In genomic region chr9:129620669-129621295, GRCh38 we compare ENCODE assay signal across 8 cellular contexts. TPM values are rescaled to one million over a fixed set of nuclear protein-coding genes. Genes with fewer than 3 reads are reported as not detected.
DNase-seq lines count a peak whose midpoint lies in the region; ATAC-seq, FAIRE-seq and TF ChIP-seq lines count a peak whose summit lies in the region.

TSS of gene C9orf50 (minus strand) at chr9:129621101. CDS start at chr9:129620574, 527 bp downstream.

- TF ChIP-seq EP300 in H1 (IDR thresholded peaks at IDR 0.05; ENCODE audit: borderline replicate concordance in 1 of 2, low read depth in 2 of 2, low read length in 2 of 2) = no peak

- peak within 1 kb of the TSS; percentile 72 to 76 for H3K4me2 ChIP-seq in H1 (ENCODE audit: insufficient read depth in 1 of 2, low read depth in 2 of 2, low read length in 2 of 2)

- H3K4me1 ChIP-seq in H1 (replicated peaks in 1 of 4; ENCODE audit: control insufficient read depth in 3 of 4, insufficient read depth in 4 of 4, low read length in 3 of 4) (peaks cover 0 to 7% (median 3%) of the 10 kb centered on the region in 4 experiments; a peak in 5 of 7 replicates), neuron (ENCODE audit: insufficient read depth, low read length) (no peaks in the 10 kb centered on the region)

- no peak within 1 kb of the TSS for H2AK5ac ChIP-seq in H1 (ENCODE audit: low read depth, low read length)

- 0 out of 2 replicates have a peak within 1 kb of the TSS, but pooled peaks have one; percentile 61 for H2BK15ac ChIP-seq in H1 (ENCODE audit: low read length)

- FAIRE-seq in H1 (lab: Jason Lieb, UNC) = no peak

- ATAC-seq in HG02840 (IDR thresholded peaks at IDR 0.05; ENCODE audit: low FRiP score, unreplicated experiment) (no peak), HG02610 (IDR thresholded peaks at IDR 0.05; ENCODE audit: unreplicated experiment) (no peak), GM18867 (IDR thresholded peaks at IDR 0.05; ENCODE audit: unreplicated experiment) (no peak), HG03520 (IDR thresholded peaks at IDR 0.05; ENCODE audit: unreplicated experiment) (no peak)

- H3K79me1 ChIP-seq in H1 (ENCODE audit: low read depth, low read length) = no peaks in the 10 kb centered on the region

- H3K36me3 ChIP-seq in H1 (ENCODE audit: control insufficient read depth in 2 of 4, insufficient read depth in 4 of 4, low read length in 3 of 4) (no peaks in the 10 kb centered on the region), neuron (ENCODE audit: insufficient read depth, low read length) (no peaks in the 10 kb centered on the region)

- no peak for DNase-seq in AG10803 (ENCODE audit: low read depth)
- DNase-seq in NCI-H1436 (lab: John Stamatoyannopoulos, UW) = peak; percentile 87
- no peak for DNase-seq in H1 (ENCODE audit: low read depth in 1 of 2, low spot score in 2 of 2)

- no peak within 1 kb of the TSS for H2BK120ac ChIP-seq in H1 (replicated peaks; ENCODE audit: low read depth, low read length)

- peak within 1 kb of the TSS in 1 of 4 experiments; percentile 64; a peak in 1 of 7 replicates for H3K9ac ChIP-seq in H1 (replicated peaks in 1 of 4; ENCODE audit: extremely low read depth in 1 of 4, low read depth in 3 of 4, low read length in 3 of 4)

- peaks cover 1 to 2% of the 10 kb centered on the region in 2 experiments for H4K20me1 ChIP-seq in H1 (replicated peaks in 1 of 2; ENCODE audit: control insufficient read depth in 1 of 2, insufficient read depth in 2 of 2, low read length in 2 of 2)

- H4K8ac ChIP-seq in H1 (ENCODE audit: extremely low read depth, insufficient read depth, low read length) = peak within 1 kb of the TSS; percentile 16; the same call in 1 of the 2 replicates

- no peaks in the 10 kb centered on the region for H3K9me3 ChIP-seq in H1 (ENCODE audit: insufficient read depth in 2 of 2, low read depth in 1 of 2, low read length in 1 of 2)
- H3K9me3 ChIP-seq in neuron (ENCODE audit: low read length) = no peaks in the 10 kb centered on the region

- TF ChIP-seq RAD21 in H1 (IDR thresholded peaks at IDR 0.05 in 1 of 2, conservative IDR thresholded peaks at IDR 0.05 in 1 of 2; ENCODE audit: low read depth in 2 of 2, low read length in 2 of 2) = no peak

- no peak within 1 kb of the TSS for H3K27ac ChIP-seq in H1 (ENCODE audit: low read depth, low read length)

- H3K23ac ChIP-seq in H1 (ENCODE audit: insufficient read length) = no peak within 1 kb of the TSS

- H2BK12ac ChIP-seq in H1 (ENCODE audit: low read depth, low read length) = no peak within 1 kb of the TSS

- H3K23me2 ChIP-seq in H1 (ENCODE audit: low read depth, low read length) = peaks cover 12% of the 10 kb centered on the region; the same call in 1 of the 2 replicates

- H3K79me2 ChIP-seq in H1 (ENCODE audit: control insufficient read depth in 1 of 2, insufficient read depth in 2 of 2, low read length in 2 of 2) = no peaks in the 10 kb centered on the region

- peak within 1 kb of the TSS; percentile 70 for H3K14ac ChIP-seq in H1 (ENCODE audit: insufficient read length)

- H3K4me3 ChIP-seq in AG10803 (ENCODE audit: low read length) = peak within 1 kb of the TSS; percentile 58
- peak within 1 kb of the TSS; percentile 34 to 63 (median 40) for H3K4me3 ChIP-seq in H1 (ENCODE audit: extremely low read depth in 1 of 4, insufficient read depth in 2 of 4, low read depth in 3 of 4, low read length in 4 of 4)
- H3K4me3 ChIP-seq in neuron (ENCODE audit: low read length) = peak within 1 kb of the TSS; percentile 6

- H3K18ac ChIP-seq in H1 (ENCODE audit: extremely low read depth, low read length) = peak within 1 kb of the TSS; percentile 60

- H3K4ac ChIP-seq in H1 (replicated peaks; ENCODE audit: insufficient read length, low read depth, low read length) = no peak within 1 kb of the TSS

- no peak within 1 kb of the TSS for H2BK20ac ChIP-seq in H1 (ENCODE audit: low read length)

- CTCF ChIA-PET in H1 (lab: Charles Lee; ENCODE audit: partially characterized antibody) = interaction anchor here (0.8 to 8.1 kb wide), 15 partner anchors 7 to 490 kb away, joined by 3 to 104 read pairs (median 6); partner anchors contain the start of gene IER5L

- no peak within 1 kb of the TSS for H4K91ac ChIP-seq in H1 (replicated peaks; ENCODE audit: insufficient read length, low read length)

- H2BK5ac ChIP-seq in H1 (ENCODE audit: low read depth, low read length) = no peak within 1 kb of the TSS

- H4K5ac ChIP-seq in H1 (ENCODE audit: insufficient read length, low read depth, low read length) = no peak within 1 kb of the TSS

- peaks cover 18 to 36% (median 30%) of the 10 kb centered on the region in 4 experiments for H3K27me3 ChIP-seq in H1 (replicated peaks in 1 of 4; ENCODE audit: control insufficient read depth in 3 of 4, extremely low read depth in 1 of 4, insufficient read depth in 3 of 4, low read length in 3 of 4)
- peaks cover 9% of the 10 kb centered on the region for H3K27me3 ChIP-seq in neuron (ENCODE audit: insufficient read depth, low read length)

- H2AFZ ChIP-seq in H1 (ENCODE audit: low read length) (peak within 1 kb of the TSS; percentile 42; the same call in 1 of the 2 replicates), neuron (ENCODE audit: low read depth, low read length) (no peak within 1 kb of the TSS)

- H3K56ac ChIP-seq in H1 (replicated peaks; ENCODE audit: insufficient read length, low read depth, low read length) = no peak within 1 kb of the TSS

- WGBS in H1 (ENCODE audit: extremely low coverage in 1 of 2, insufficient coverage in 1 of 2, insufficient read length in 1 of 2, insufficient replicate concordance in 2 of 2, low coverage in 1 of 2, low lambda C conversion rate in 2 of 2, missing lambda C conversion rate in 1 of 2), 2 experiments = 32% methylated on average over 21 of the region's 21 CpGs; no CpG with 5 or more reads in 1 of the 2 experiments

- TF ChIP-seq POLR2A in H1 (IDR thresholded peaks at IDR 0.05; ENCODE audit: control extremely low read depth in 1 of 2, low read depth in 2 of 2, low read length in 2 of 2) = no peak

- POLR2A ChIA-PET in H1 (lab: Charles Lee; ENCODE audit: partially characterized antibody) = interaction anchor here (0.8 to 1.7 kb wide), 6 partner anchors 10 to 920 kb away, joined by 3 to 5 read pairs (median 3); partner anchors contain the start of gene IER5L

- TF ChIP-seq CTCF in AG10803 (conservative IDR thresholded peaks at IDR 0.05; ENCODE audit: low read length) (no peak), H1 (IDR thresholded peaks at IDR 0.05; ENCODE audit: control extremely low read depth in 1 of 3, insufficient read depth in 1 of 3, low read depth in 1 of 3, low read length in 3 of 3) (no peak)

TF ChIP-seq in H1, 55 proteins besides CTCF, POLR2A, EP300 and RAD21:
- TF ChIP-seq SUZ12 (IDR thresholded peaks at IDR 0.05; ENCODE audit: low read length) = peak; percentile 62; the same call in 1 of the 2 replicates
- TF ChIP-seq EZH2 (IDR thresholded peaks at IDR 0.05; ENCODE audit: low read depth, low read length, severe bottlenecking) = peak; percentile 51
- no peak for TF ChIP-seq HDAC2 (IDR thresholded peaks at IDR 0.05; ENCODE audit: borderline replicate concordance in 1 of 2, low read depth in 2 of 2, low read length in 2 of 2)
- no peak for TF ChIP-seq TBP (IDR thresholded peaks at IDR 0.05; ENCODE audit: low read depth, low read length)

RNA-seq across cellular contexts. Expression of gene C9orf50, which starts in this region (rescaled TPM):
- total RNA-seq in H1 (2021; fragmentation: NEBNext Ultra II Directional; extraction: Animal tissue kit (Norgen Biotek cat#: 25700)) = not detected in 2 replicates
- polyA plus RNA-seq in H1 (2011; rRNA removed) = not detected in 2 replicates
- not detected for polyA plus RNA-seq in H1 (2011; cell fraction: cytosol; rRNA removed)
- 0.17 TPM for polyA plus RNA-seq in H1 (2011; cell fraction: nucleus; rRNA removed)
- polyA plus RNA-seq in H1 (2012, experiment 1 of 2) = not detected in 4 replicates
- polyA plus RNA-seq in H1 (2012, experiment 2 of 2) = not detected
- polyA plus RNA-seq in H1 (2013, experiment 1 of 2) = not detected
- polyA plus RNA-seq in H1 (2013, experiment 2 of 2) = not detected
- not detected in 2 replicates for polyA minus RNA-seq in H1 (2011; rRNA and poly(A)+ RNA removed)
- polyA minus RNA-seq in H1 (2011; cell fraction: cytosol; rRNA and poly(A)+ RNA removed) = not detected
- 0.40 TPM for polyA minus RNA-seq in H1 (2011; cell fraction: nucleus; rRNA and poly(A)+ RNA removed)

Comparison
In these comparisons a context has a peak if more than half of its experiments do, and no peak if none do; other contexts are left out.
1. H3K4me3 ChIP-seq: peak in every context shown above with its lines; median percentile 58 in AG10803; 40 in H1; 6 in neuron.